ENCODE assay signal across 8 cellular contexts in genomic region chrX:11143931-11144678, GRCh38. TPM values are rescaled to one million over a fixed set of nuclear protein-coding genes. Genes with fewer than 3 reads are reported as not detected.
A peak's percentile ranks its signal among the peaks of the same experiment; 100 is the strongest.
DNase-seq lines count a peak whose midpoint lies in the region; ATAC-seq and TF ChIP-seq lines count a peak whose summit lies in the region.

No MANE protein-coding gene starts in this region.

- CTCF ChIA-PET in CD4-positive, alpha-beta T cell (lab: Charles Lee): no interaction called here

- H3K27ac ChIP-seq in CD4-positive, alpha-beta T cell (ENCODE audit: low read depth, low read length): no peak overlapping the region
- no peak overlapping the region for H3K27ac ChIP-seq in testis

- peaks cover 13% of the 10 kb centered on the region for H3K27me3 Mint-ChIP-seq in CD4-positive, alpha-beta T cell
- H3K27me3 Mint-ChIP-seq in endothelial cell (ENCODE audit: unreplicated experiment): no peaks in the 10 kb centered on the region

- H3K27me3 ChIP-seq in CD4-positive, alpha-beta T cell (ENCODE audit: control insufficient read depth, insufficient read depth, low read length): no peaks in the 10 kb centered on the region
- H3K27me3 ChIP-seq in testis: no peaks in the 10 kb centered on the region

- TF ChIP-seq POLR2A in testis (IDR thresholded peaks at IDR 0.05): no peak

- 8 to 28% methylated on average over 8 to 14 of the region's 20 CpGs for WGBS in testis, 2 donors

- POLR2A ChIA-PET in CD4-positive, alpha-beta T cell (lab: Charles Lee): no interaction called here

- ATAC-seq in CD4-positive, alpha-beta T cell (ENCODE audit: poor library complexity): peak; percentile 68
- ATAC-seq in GM19023 (IDR thresholded peaks at IDR 0.05; ENCODE audit: unreplicated experiment) (peak; percentile 74), HG03378 (IDR thresholded peaks at IDR 0.05; ENCODE audit: unreplicated experiment) (peak; percentile 91)

- H3K27ac Mint-ChIP-seq in CD4-positive, alpha-beta T cell: no peak overlapping the region
- no peak overlapping the region for H3K27ac Mint-ChIP-seq in endothelial cell (ENCODE audit: unreplicated experiment)

- no peak overlapping the region for H3K4me3 Mint-ChIP-seq in CD4-positive, alpha-beta T cell
- H3K4me3 Mint-ChIP-seq in endothelial cell (ENCODE audit: unreplicated experiment): no peak overlapping the region

- peak; percentile 58 for TF ChIP-seq CTCF in CD4-positive, alpha-beta T cell (IDR thresholded peaks at IDR 0.05)
- TF ChIP-seq CTCF in endothelial cell (IDR thresholded peaks at IDR 0.05; ENCODE audit: unreplicated experiment): peak; percentile 58
- peak; percentile 51 to 73 (median 58) for TF ChIP-seq CTCF in testis (IDR thresholded peaks at IDR 0.05)

- no peaks in the 10 kb centered on the region for H3K36me3 Mint-ChIP-seq in CD4-positive, alpha-beta T cell (ENCODE audit: low read depth)
- H3K36me3 Mint-ChIP-seq in endothelial cell (ENCODE audit: low read depth, unreplicated experiment): no peaks in the 10 kb centered on the region

- no peaks in the 10 kb centered on the region for H3K4me1 Mint-ChIP-seq in CD4-positive, alpha-beta T cell (ENCODE audit: low read depth)
- no peaks in the 10 kb centered on the region for H3K4me1 Mint-ChIP-seq in endothelial cell (ENCODE audit: unreplicated experiment)

- H3K4me3 ChIP-seq in testis: no peak overlapping the region

- no peaks in the 10 kb centered on the region for H3K4me1 ChIP-seq in testis

- no peaks in the 10 kb centered on the region for H3K9me3 ChIP-seq in CD4-positive, alpha-beta T cell (ENCODE audit: control insufficient read depth, low read length)
- no peaks in the 10 kb centered on the region for H3K9me3 ChIP-seq in testis

- peak in 8 of 10 experiments; percentile 2 to 30 (median 12) for DNase-seq in CD4-positive, alpha-beta T cell
- DNase-seq in NCI-H460 (ENCODE audit: extremely low read depth, low read depth) (peak; percentile 83), endothelial cell (ENCODE audit: low spot score) (peak; percentile 57), mucosa of gallbladder (ENCODE audit: low spot score) (peak; percentile 79), testis (peak; percentile 83)
- peak; percentile 31 to 37 for DNase-seq in activated CD4-positive, alpha-beta T cell treated with anti-CD3 and anti-CD28 coated beads, Interleukin-2, amount 50 U/mL, for 48 hours

- H3K9me3 Mint-ChIP-seq in CD4-positive, alpha-beta T cell: no peaks in the 10 kb centered on the region
- no peaks in the 10 kb centered on the region for H3K9me3 Mint-ChIP-seq in endothelial cell (ENCODE audit: unreplicated experiment)

- intact Hi-C loops in CD4-positive, alpha-beta T cell (cut with DNase I, micrococcal nuclease): loop anchor here (5.0 to 10.0 kb wide), 3 partner anchors 391 to 1623 kb away; no protein-coding TSS in a partner anchor
- intact Hi-C loops in testis (cut with DNase I; ENCODE audit: low total_unique reads): loop anchor here (5.0 kb wide), 1 partner anchor 388 kb away; no protein-coding TSS in a partner anchor

- no peaks in the 10 kb centered on the region for H3K36me3 ChIP-seq in testis (ENCODE audit: low read depth, missing control alignments)

RNA-seq across cellular contexts. Expression of gene HCCS, which starts 33.0 kb away (rescaled TPM):
- 1 to 10 TPM; 7.3 to 7.7 TPM for total RNA-seq in CD4-positive, alpha-beta T cell
- total RNA-seq in NCI-H460 (2014; rRNA removed; shearing (Covaris generic)): 39.1 and 47.4 TPM in 2 replicates
- polyA plus RNA-seq in NCI-H460 (2014; cell fraction: nucleus; rRNA removed): 22.6 and 24.6 TPM in 2 replicates
- 18.6 TPM for total RNA-seq in endothelial cell (ENCODE audit: unreplicated experiment)
- total RNA-seq in mucosa of gallbladder: 24.9 TPM
- total RNA-seq in testis: 10 to 100 TPM; 15.0 to 17.4 TPM
- polyA plus RNA-seq in testis (ENCODE audit: insufficient read depth, low read depth, low replicate concordance): 27.6 TPM

Comparison
In these comparisons a context has a peak if more than half of its experiments do, and no peak if none do; other contexts are left out.
1. DNase-seq: peak in every context shown above with its lines; median percentile 83 in NCI-H460; 83 in testis; 79 in mucosa of gallbladder; 57 in endothelial cell; 34 in activated CD4-positive, alpha-beta T cell treated with anti-CD3 and anti-CD28 coated beads, Interleukin-2, amount 50 U/mL, for 48 hours; 12 in CD4-positive, alpha-beta T cell.